In the genomic region with DNA sequence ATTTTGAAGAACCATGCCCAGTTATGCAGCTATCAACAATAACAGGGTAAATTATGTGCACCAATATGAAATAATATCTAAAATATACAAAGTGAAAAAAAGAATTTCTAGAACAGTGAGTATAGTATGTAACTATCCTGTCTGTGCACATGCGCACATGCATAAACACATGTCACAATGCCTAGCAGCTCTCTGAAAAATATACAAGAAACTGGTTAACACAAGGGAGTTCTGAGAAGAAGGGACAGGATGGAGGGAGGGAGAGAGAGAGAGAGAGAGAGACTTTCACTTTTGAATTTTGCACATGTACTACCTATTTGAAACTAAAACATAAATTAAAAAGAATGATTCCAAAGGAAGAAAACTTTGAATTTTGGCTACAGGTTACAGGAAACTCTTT, we compare ENCODE assay signal across 23 cellular contexts.
DNase-seq lines count a peak whose midpoint lies in the region; ATAC-seq, FAIRE-seq and TF ChIP-seq lines count a peak whose summit lies in the region.
"Had no signal": no experiment of that assay in that cellular context is flagged by ENCODE, and none has a peak within 500 bp of the region (broad histone marks: within the 10 kb centered on the region; RNA-seq: fewer than 3 reads in every experiment).

No MANE protein-coding gene starts in this region.

- TF ChIP-seq POLR2A in HepG2 (IDR thresholded peaks at IDR 0.05; ENCODE audit: insufficient read depth in 1 of 2, low read depth in 2 of 2, low read length in 2 of 2) (no peak), right lobe of liver (IDR thresholded peaks at IDR 0.05) (no peak)

- POLR2A ChIA-PET in HepG2 (lab: Yijun Ruan, JAX), result no interaction called here
- POLR2A ChIA-PET in activated naive CD8-positive, alpha-beta T cell treated with anti-CD3 and anti-CD28 coated beads, Interleukin-2, amount 10 ng/mL, durations not matched to agents 7 days and 5 days (lab: Charles Lee), result interaction anchor here (0.7 to 1.7 kb wide), 6 partner anchors 10 to 75 kb away, joined by 3 to 7 read pairs (median 4); no protein-coding TSS in a partner anchor

- H4K91ac ChIP-seq in trophoblast cell (ENCODE audit: low read depth, low read length), result no peak overlapping the region

- no peak overlapping the region for H2AK5ac ChIP-seq in trophoblast cell (ENCODE audit: low read length)

- peaks cover 33% of the 10 kb centered on the region for H3K4me1 Mint-ChIP-seq in T-helper 1 cell treated with Interleukin-12 subunit alpha and Interleukin-12 subunit beta and Interleukin-4 antibody, amounts not matched to agents 30 μg/mL and 1 μg/mL, for 36 hours (ENCODE audit: low read depth)
- peaks cover 25% of the 10 kb centered on the region for H3K4me1 Mint-ChIP-seq in activated naive CD8-positive, alpha-beta T cell treated with anti-CD3 and anti-CD28 coated beads, Interleukin-2, amount 10 ng/mL, durations not matched to agents 7 days and 5 days

- no peak for TF ChIP-seq CTCF in HepG2 (CRISPR knock-in tag; IDR thresholded peaks at IDR 0.05)
- no peak for TF ChIP-seq CTCF in right lobe of liver (IDR thresholded peaks at IDR 0.05)
- TF ChIP-seq CTCF in osteoblast (IDR thresholded peaks at IDR 0.05; ENCODE audit: extremely low read depth, low read depth, low read length), result no peak

- CTCF ChIA-PET in HepG2 (lab: Yijun Ruan, JAX; ENCODE audit: low intra/inter-chr PET ratio, low total read pairs), result no interaction called here

- intact Hi-C loops in HepG2 (cut with micrococcal nuclease; ENCODE audit: unreplicated experiment), result no loop called here
- intact Hi-C loops in right lobe of liver (cut with DNase I), result no loop called here

- H3K9me3 Mint-ChIP-seq in T-helper 1 cell treated with Interleukin-12 subunit alpha and Interleukin-12 subunit beta and Interleukin-4 antibody, amounts not matched to agents 30 μg/mL and 1 μg/mL, for 36 hours, result peaks cover 5% of the 10 kb centered on the region
- H3K9me3 Mint-ChIP-seq in activated naive CD8-positive, alpha-beta T cell treated with anti-CD3 and anti-CD28 coated beads, Interleukin-2, amount 10 ng/mL, durations not matched to agents 7 days and 5 days, result peaks cover 4% of the 10 kb centered on the region

- H3K27ac ChIP-seq in HepG2 (ENCODE audit: extremely low read length, insufficient read depth, low read length) (no peak overlapping the region), right lobe of liver (no peak overlapping the region), osteoblast (ENCODE audit: low read depth, low read length) (no peak overlapping the region), trophoblast cell (ENCODE audit: low read depth, low read length) (no peak overlapping the region)
- H3K27ac ChIP-seq: KMS-11, PC-9, RWPE1 had no signal

- ATAC-seq in HepG2, result no peak
- ATAC-seq in right lobe of liver, result no peak
- peak; percentile 89 for ATAC-seq in activated naive CD8-positive, alpha-beta T cell treated with anti-CD3 and anti-CD28 coated beads, Interleukin-2, amount 10 ng/mL, durations not matched to agents 7 days and 5 days (ENCODE audit: low read depth)
- ATAC-seq in GM18907 (IDR thresholded peaks at IDR 0.05; ENCODE audit: unreplicated experiment), result no peak

- TF ChIP-seq EP300 in HepG2 (IDR thresholded peaks at IDR 0.05; ENCODE audit: low read depth in 2 of 2, low read length in 2 of 2) (no peak), HepG2 (CRISPR knock-in tag; IDR thresholded peaks at IDR 0.05; ENCODE audit: borderline replicate concordance) (no peak)

- no peak overlapping the region for H3K23ac ChIP-seq in trophoblast cell (ENCODE audit: low read length)

- H2BK120ac ChIP-seq in trophoblast cell (ENCODE audit: insufficient read depth, low read length, poor library complexity), result no peak overlapping the region

- DNase-seq in HepG2 (ENCODE audit: low spot score) (no peak), right lobe of liver (no peak), osteoblast (ENCODE audit: insufficient read length, low spot score, missing footprints) (peak; percentile 22), NCI-H69 (lab: John Stamatoyannopoulos, UW) (no peak), trophoblast cell (no peak)
- DNase-seq in activated naive CD8-positive, alpha-beta T cell treated with anti-CD3 and anti-CD28 coated beads, Interleukin-2, amount 10 ng/mL, durations not matched to agents 7 days and 5 days, result no peak
- DNase-seq: ACHN, C1 segment of cervical spinal cord, COR-L47, DMS 273 treated with DMSO at 0.1 percent for 48 hours, NCI-H1417, NCI-H187 treated with DMSO at 0.1 percent for 48 hours, NCI-H2227 treated with DMSO at 0.1 percent for 48 hours, NCI-H510A treated with DMSO at 0.1 percent for 48 hours, NCI-H82, PC-9, SIG-M5 had no signal

- in situ Hi-C loops in HepG2 (cut with HindIII; ENCODE audit: extremely low pct_ligation_motif_present, low pct_unique_long_range_greater_than_20kb), result no loop called here

- H3K14ac ChIP-seq in trophoblast cell (ENCODE audit: low read length), result no peak overlapping the region

- H3K4me3 Mint-ChIP-seq in T-helper 1 cell treated with Interleukin-12 subunit alpha and Interleukin-12 subunit beta and Interleukin-4 antibody, amounts not matched to agents 30 μg/mL and 1 μg/mL, for 36 hours, result peak overlapping the region; percentile 3
- peak overlapping the region; percentile 2 for H3K4me3 Mint-ChIP-seq in activated naive CD8-positive, alpha-beta T cell treated with anti-CD3 and anti-CD28 coated beads, Interleukin-2, amount 10 ng/mL, durations not matched to agents 7 days and 5 days

- no peak overlapping the region for H4K8ac ChIP-seq in trophoblast cell (ENCODE audit: low read depth, low read length)

- H3K9ac ChIP-seq in HepG2 (ENCODE audit: insufficient read depth, low read depth, low read length) (no peak overlapping the region), trophoblast cell (ENCODE audit: low read length) (no peak overlapping the region)
- H3K9ac ChIP-seq: KMS-11 had no signal

- BruUV-seq in HepG2 (replicated peaks; lab: Mats Ljungman, UMichigan), result no TSS peak

- H3K36me3 ChIP-seq in HepG2 (replicated peaks in 1 of 2; ENCODE audit: control insufficient read depth in 1 of 2, insufficient read depth in 2 of 2, low read length in 2 of 2) (no peaks in the 10 kb centered on the region), right lobe of liver (no peaks in the 10 kb centered on the region), osteoblast (ENCODE audit: insufficient read depth, low read length) (no peaks in the 10 kb centered on the region), trophoblast cell (ENCODE audit: control insufficient read depth in 1 of 2, insufficient read depth in 2 of 2, low read length in 2 of 2) (no peaks in the 10 kb centered on the region)

- H2BK5ac ChIP-seq in trophoblast cell (ENCODE audit: low read depth, low read length, poor library complexity), result no peak overlapping the region

- H3K9me3 ChIP-seq in HepG2 (ENCODE audit: low read length), result no peaks in the 10 kb centered on the region
- no peaks in the 10 kb centered on the region for H3K9me3 ChIP-seq in right lobe of liver
- no peaks in the 10 kb centered on the region for H3K9me3 ChIP-seq in osteoblast (ENCODE audit: low read depth, low read length)
- no peaks in the 10 kb centered on the region for H3K9me3 ChIP-seq in trophoblast cell (ENCODE audit: insufficient read depth, low read depth, low read length)

- no peak overlapping the region for H3K4ac ChIP-seq in trophoblast cell (ENCODE audit: low read depth, low read length)

- no peak for TF ChIP-seq RAD21 in HepG2 (CRISPR knock-in tag; IDR thresholded peaks at IDR 0.05)

- H3K4me2 ChIP-seq in HepG2 (ENCODE audit: low read depth, low read length), result no peak overlapping the region
- H3K4me2 ChIP-seq in osteoblast (ENCODE audit: insufficient read depth, low read length), result no peak overlapping the region
- H3K4me2 ChIP-seq in trophoblast cell (ENCODE audit: low read length), result no peak overlapping the region
- H3K4me2 ChIP-seq: KMS-11, PC-9 had no signal

- no peak overlapping the region for H3K4me3 ChIP-seq in HepG2 (replicated peaks in 1 of 3; ENCODE audit: insufficient read depth in 1 of 3, low read depth in 2 of 3, low read length in 3 of 3)
- no peak overlapping the region for H3K4me3 ChIP-seq in right lobe of liver
- H3K4me3 ChIP-seq in osteoblast (ENCODE audit: insufficient read depth, low read length), result no peak overlapping the region
- H3K4me3 ChIP-seq in trophoblast cell (ENCODE audit: low read depth, low read length), result no peak overlapping the region
- H3K4me3 ChIP-seq: PC-9 had no signal

- H3K4me1 ChIP-seq in HepG2 (ENCODE audit: insufficient read depth, low read length) (0 out of 2 replicates have a peak, but pooled peaks cover 7% of the 10 kb centered on the region), right lobe of liver (no peaks in the 10 kb centered on the region), osteoblast (ENCODE audit: insufficient read depth, low read length) (no peaks in the 10 kb centered on the region), trophoblast cell (ENCODE audit: control insufficient read depth in 1 of 2, insufficient read depth in 2 of 2, low read length in 2 of 2) (no peaks in the 10 kb centered on the region)

- H2AFZ ChIP-seq in HepG2 (ENCODE audit: low read length), result no peak overlapping the region
- no peak overlapping the region for H2AFZ ChIP-seq in osteoblast (ENCODE audit: low read length)
- H2AFZ ChIP-seq in trophoblast cell (ENCODE audit: insufficient read depth, low read length, poor library complexity), result no peak overlapping the region
- H2AFZ ChIP-seq: PC-9 had no signal

- H2BK12ac ChIP-seq in trophoblast cell (ENCODE audit: low read length), result no peak overlapping the region

- H3K27me3 ChIP-seq in HepG2 (ENCODE audit: control insufficient read depth in 1 of 2, insufficient read depth in 2 of 2, low read length in 2 of 2) (no peaks in the 10 kb centered on the region), right lobe of liver (no peaks in the 10 kb centered on the region), osteoblast (ENCODE audit: insufficient read depth, low read length) (no peaks in the 10 kb centered on the region), trophoblast cell (ENCODE audit: insufficient read depth, low read length) (no peaks in the 10 kb centered on the region)

- H3K79me2 ChIP-seq in HepG2 (ENCODE audit: insufficient read depth, low read length), result no peaks in the 10 kb centered on the region
- no peaks in the 10 kb centered on the region for H3K79me2 ChIP-seq in osteoblast (ENCODE audit: insufficient read depth, low read length)
- H3K79me2 ChIP-seq in trophoblast cell (ENCODE audit: control insufficient read depth, insufficient read depth, low read length, poor library complexity), result no peaks in the 10 kb centered on the region

- no peaks in the 10 kb centered on the region for H3K79me1 ChIP-seq in trophoblast cell (ENCODE audit: low read length)

- H3K18ac ChIP-seq in trophoblast cell (ENCODE audit: low read length), result no peak overlapping the region

- no peak overlapping the region for H4K12ac ChIP-seq in trophoblast cell (ENCODE audit: low read depth, low read length)

- FAIRE-seq in HepG2 (lab: Jason Lieb, UNC), result no peak
- FAIRE-seq: G401.6, H54 had no signal

- H4K20me1 ChIP-seq in HepG2 (ENCODE audit: insufficient read depth, low read length) (no peaks in the 10 kb centered on the region), osteoblast (ENCODE audit: insufficient read depth, low read length) (no peaks in the 10 kb centered on the region)

- peak overlapping the region; percentile 24 for H3K27ac Mint-ChIP-seq in T-helper 1 cell treated with Interleukin-12 subunit alpha and Interleukin-12 subunit beta and Interleukin-4 antibody, amounts not matched to agents 30 μg/mL and 1 μg/mL, for 36 hours
- peak overlapping the region; percentile 50 for H3K27ac Mint-ChIP-seq in activated naive CD8-positive, alpha-beta T cell treated with anti-CD3 and anti-CD28 coated beads, Interleukin-2, amount 10 ng/mL, durations not matched to agents 7 days and 5 days

- H3K36me3 Mint-ChIP-seq in T-helper 1 cell treated with Interleukin-12 subunit alpha and Interleukin-12 subunit beta and Interleukin-4 antibody, amounts not matched to agents 30 μg/mL and 1 μg/mL, for 36 hours (ENCODE audit: low read depth), result peaks cover 17% of the 10 kb centered on the region
- peaks cover 18% of the 10 kb centered on the region for H3K36me3 Mint-ChIP-seq in activated naive CD8-positive, alpha-beta T cell treated with anti-CD3 and anti-CD28 coated beads, Interleukin-2, amount 10 ng/mL, durations not matched to agents 7 days and 5 days

- WGBS in HepG2 (ENCODE audit: low lambda C conversion rate), result 87% methylated on average over 1 of the region's 1 CpG
- 73% methylated on average over 1 of the region's 1 CpG for WGBS in right lobe of liver (ENCODE audit: insufficient coverage, low coverage, low lambda C conversion rate, missing lambda C conversion rate)
- WGBS in trophoblast cell (ENCODE audit: extremely low coverage, insufficient coverage, insufficient read length), result no CpG with 5 or more reads among the region's 1 CpG

- H3K27me3 Mint-ChIP-seq in T-helper 1 cell treated with Interleukin-12 subunit alpha and Interleukin-12 subunit beta and Interleukin-4 antibody, amounts not matched to agents 30 μg/mL and 1 μg/mL, for 36 hours (ENCODE audit: low read depth), result no peaks in the 10 kb centered on the region
- no peaks in the 10 kb centered on the region for H3K27me3 Mint-ChIP-seq in activated naive CD8-positive, alpha-beta T cell treated with anti-CD3 and anti-CD28 coated beads, Interleukin-2, amount 10 ng/mL, durations not matched to agents 7 days and 5 days
